ENCODE assay signal across 7 cellular contexts in the genomic region with DNA sequence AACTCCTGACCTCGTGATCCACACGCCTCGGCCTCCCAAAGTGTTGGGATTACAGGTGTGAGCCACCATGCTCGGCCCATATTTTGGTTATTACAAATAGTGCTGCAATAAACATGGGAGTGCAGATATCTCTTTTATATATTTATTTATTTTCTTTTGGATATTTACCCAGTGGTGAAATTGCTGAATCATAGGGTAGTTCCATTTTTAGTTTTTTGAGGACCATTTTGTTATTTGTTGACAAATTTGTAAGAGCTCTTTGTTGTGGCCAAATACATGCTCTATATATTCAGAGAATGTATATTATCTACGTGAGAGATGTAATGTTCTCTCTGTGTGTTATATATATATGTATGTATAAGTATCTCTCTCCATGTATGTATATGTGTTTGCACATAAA.
"Had no signal": no experiment of that assay in that cellular context is flagged by ENCODE, and none has a peak within 500 bp of the region (broad histone marks: within the 10 kb centered on the region; RNA-seq: fewer than 3 reads in every experiment).

No MANE protein-coding gene starts in this region.

- H3K4me3 ChIP-seq: GM12878 had no signal

- ATAC-seq: GM12878 had no signal

- FAIRE-seq: GM12878, GM12891, GM12892, GM18507, GM19239 had no signal

- DNase-seq: GDM1, GF-D8 had no signal
